8 cellular contexts compared by ENCODE assay signal in the genomic region with DNA sequence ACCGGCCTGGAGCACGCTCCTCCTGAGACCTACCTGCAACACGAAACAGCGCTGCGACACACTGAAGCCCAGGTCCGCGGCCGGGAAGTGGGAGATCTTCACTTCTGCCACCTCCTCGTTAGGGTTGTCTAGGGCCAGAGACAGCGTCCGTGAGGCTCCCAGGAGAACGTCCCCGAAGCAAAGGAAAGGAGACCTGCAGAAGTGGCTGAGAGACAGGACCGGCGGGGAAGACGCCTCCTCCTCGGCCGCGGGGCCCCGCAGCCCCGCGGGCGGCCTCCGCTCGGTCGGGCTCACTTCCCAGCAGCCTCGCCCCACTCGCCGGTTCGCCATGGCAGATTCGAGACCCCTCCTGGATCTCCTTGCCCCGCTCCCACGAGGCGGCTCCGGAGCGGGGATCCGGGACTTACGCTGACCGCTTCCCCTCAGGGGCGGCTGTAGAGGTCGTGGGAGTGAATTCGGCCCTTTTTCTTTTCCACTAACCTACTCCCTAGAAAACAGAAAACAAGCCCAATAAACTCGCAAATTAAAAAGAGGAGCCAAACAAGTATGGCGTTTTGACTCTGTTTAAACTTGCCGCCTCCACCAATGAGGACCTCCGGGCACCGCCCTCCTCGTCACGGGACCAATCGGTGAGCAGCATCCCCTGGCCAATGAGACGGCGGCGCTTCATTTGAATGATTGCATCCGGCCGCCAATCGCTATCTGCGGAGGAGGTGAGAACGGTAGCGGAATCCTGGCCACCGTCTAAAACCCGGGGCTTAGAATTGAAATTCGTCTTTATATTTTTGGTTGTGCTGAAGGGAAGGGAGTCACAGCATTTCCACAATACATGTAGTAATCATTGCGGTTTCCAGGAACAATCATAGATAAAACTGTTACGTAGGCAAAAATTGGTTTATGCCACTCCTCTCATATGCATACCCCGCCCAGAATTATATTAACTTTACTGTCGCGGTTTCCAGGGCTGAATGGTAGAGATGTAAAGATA. TPM values are rescaled to one million over a fixed set of nuclear protein-coding genes. Genes with fewer than 3 reads are reported as not detected.
DNase-seq lines count a peak whose midpoint lies in the region; ATAC-seq, FAIRE-seq and TF ChIP-seq lines count a peak whose summit lies in the region.

A gene with protein sequence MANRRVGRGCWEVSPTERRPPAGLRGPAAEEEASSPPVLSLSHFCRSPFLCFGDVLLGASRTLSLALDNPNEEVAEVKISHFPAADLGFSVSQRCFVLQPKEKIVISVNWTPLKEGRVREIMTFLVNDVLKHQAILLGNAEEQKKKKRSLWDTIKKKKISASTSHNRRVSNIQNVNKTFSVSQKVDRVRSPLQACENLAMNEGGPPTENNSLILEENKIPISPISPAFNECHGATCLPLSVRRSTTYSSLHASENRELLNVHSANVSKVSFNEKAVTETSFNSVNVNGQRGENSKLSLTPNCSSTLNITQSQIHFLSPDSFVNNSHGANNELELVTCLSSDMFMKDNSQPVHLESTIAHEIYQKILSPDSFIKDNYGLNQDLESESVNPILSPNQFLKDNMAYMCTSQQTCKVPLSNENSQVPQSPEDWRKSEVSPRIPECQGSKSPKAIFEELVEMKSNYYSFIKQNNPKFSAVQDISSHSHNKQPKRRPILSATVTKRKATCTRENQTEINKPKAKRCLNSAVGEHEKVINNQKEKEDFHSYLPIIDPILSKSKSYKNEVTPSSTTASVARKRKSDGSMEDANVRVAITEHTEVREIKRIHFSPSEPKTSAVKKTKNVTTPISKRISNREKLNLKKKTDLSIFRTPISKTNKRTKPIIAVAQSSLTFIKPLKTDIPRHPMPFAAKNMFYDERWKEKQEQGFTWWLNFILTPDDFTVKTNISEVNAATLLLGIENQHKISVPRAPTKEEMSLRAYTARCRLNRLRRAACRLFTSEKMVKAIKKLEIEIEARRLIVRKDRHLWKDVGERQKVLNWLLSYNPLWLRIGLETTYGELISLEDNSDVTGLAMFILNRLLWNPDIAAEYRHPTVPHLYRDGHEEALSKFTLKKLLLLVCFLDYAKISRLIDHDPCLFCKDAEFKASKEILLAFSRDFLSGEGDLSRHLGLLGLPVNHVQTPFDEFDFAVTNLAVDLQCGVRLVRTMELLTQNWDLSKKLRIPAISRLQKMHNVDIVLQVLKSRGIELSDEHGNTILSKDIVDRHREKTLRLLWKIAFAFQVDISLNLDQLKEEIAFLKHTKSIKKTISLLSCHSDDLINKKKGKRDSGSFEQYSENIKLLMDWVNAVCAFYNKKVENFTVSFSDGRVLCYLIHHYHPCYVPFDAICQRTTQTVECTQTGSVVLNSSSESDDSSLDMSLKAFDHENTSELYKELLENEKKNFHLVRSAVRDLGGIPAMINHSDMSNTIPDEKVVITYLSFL (N-terminal part only) (minus strand): TSS at position 562 of the 988 bp plus-strand sequence. CDS start 232 bp downstream, at position 330.

- peak within 1 kb of the TSS; percentile 92 for H3K27ac ChIP-seq in RWPE1

- TF ChIP-seq POLR2A in H54 (IDR thresholded peaks at IDR 0.05; ENCODE audit: low read depth, low read length) = 0 out of 2 replicates have a peak, but pooled peaks have one; percentile 12

- H3K4me3 ChIP-seq in fibroblast of mammary gland (ENCODE audit: control insufficient read depth, low read depth, low read length) = peak within 1 kb of the TSS; percentile 76

- POLR2A ChIA-PET in RWPE1 (lab: Yijun Ruan, JAX; ENCODE audit: low non-redundant PET) = no interaction called here
- POLR2A ChIA-PET in naive thymus-derived CD8-positive, alpha-beta T cell (lab: Charles Lee) = no interaction called here

- H3K4me1 Mint-ChIP-seq in naive thymus-derived CD8-positive, alpha-beta T cell = peaks cover 7 to 20% (median 11%) of the 10 kb centered on the region in 4 donors
- peaks cover 0 to 4% of the 10 kb centered on the region in 2 donors for H3K4me1 Mint-ChIP-seq in stimulated activated naive B cell treated with anti-CD40 and anti-IgM and Interleukin-4, amounts not matched to agents 10 μg/mL and 1 μg/mL and 100 μg/mL, for 72 hours

- peak within 1 kb of the TSS; percentile 71 to 95 (median 93) for H3K27ac Mint-ChIP-seq in naive thymus-derived CD8-positive, alpha-beta T cell
- peak within 1 kb of the TSS; percentile 85 for H3K27ac Mint-ChIP-seq in stimulated activated naive B cell treated with anti-CD40 and anti-IgM and Interleukin-4, amounts not matched to agents 10 μg/mL and 1 μg/mL and 100 μg/mL, for 72 hours

- CTCF ChIA-PET in RWPE1 (lab: Yijun Ruan, JAX) = no interaction called here

- ATAC-seq in naive thymus-derived CD8-positive, alpha-beta T cell = peak; percentile 99
- peak; percentile 99 for ATAC-seq in stimulated activated naive B cell treated with anti-CD40 and anti-IgM and Interleukin-4, amounts not matched to agents 10 μg/mL and 1 μg/mL and 100 μg/mL, for 72 hours (replicated peaks)

- no peaks in the 10 kb centered on the region for H3K9me3 Mint-ChIP-seq in naive thymus-derived CD8-positive, alpha-beta T cell
- H3K9me3 Mint-ChIP-seq in stimulated activated naive B cell treated with anti-CD40 and anti-IgM and Interleukin-4, amounts not matched to agents 10 μg/mL and 1 μg/mL and 100 μg/mL, for 72 hours = no peaks in the 10 kb centered on the region

- DNase-seq in EL (peak; percentile 94), H54 (ENCODE audit: insufficient read length, low spot score) (peak; percentile 75), LoVo (ENCODE audit: low spot score) (peak; percentile 93), RWPE1 (ENCODE audit: low spot score) (peak; percentile 99), fibroblast of mammary gland (ENCODE audit: low read depth) (peak; percentile 94)
- peak; percentile 83 to 87 for DNase-seq in activated T-helper 1 cell treated with anti-CD3 and anti-CD28 coated beads, Interleukin-2, amount 50 U/mL, for 16 hours (ENCODE audit: low read depth in 1 of 2, low spot score in 1 of 2)
- DNase-seq in naive thymus-derived CD8-positive, alpha-beta T cell = peak; percentile 84 to 98 (median 92)
- DNase-seq in stimulated activated naive B cell treated with anti-CD40 and anti-IgM and Interleukin-4, amounts not matched to agents 10 μg/mL and 1 μg/mL and 100 μg/mL, for 72 hours = peak; percentile 91

- peak; percentile 97 for FAIRE-seq in H54 (lab: Jason Lieb, UNC)

- peak within 1 kb of the TSS; percentile 88 to 99 (median 91) for H3K4me3 Mint-ChIP-seq in naive thymus-derived CD8-positive, alpha-beta T cell
- H3K4me3 Mint-ChIP-seq in stimulated activated naive B cell treated with anti-CD40 and anti-IgM and Interleukin-4, amounts not matched to agents 10 μg/mL and 1 μg/mL and 100 μg/mL, for 72 hours = peak within 1 kb of the TSS; percentile 82 to 89

- H3K27me3 Mint-ChIP-seq in naive thymus-derived CD8-positive, alpha-beta T cell = peaks cover 3 to 22% (median 8%) of the 10 kb centered on the region in 5 donors
- no peaks in the 10 kb centered on the region for H3K27me3 Mint-ChIP-seq in stimulated activated naive B cell treated with anti-CD40 and anti-IgM and Interleukin-4, amounts not matched to agents 10 μg/mL and 1 μg/mL and 100 μg/mL, for 72 hours

- no peaks in the 10 kb centered on the region for H3K36me3 Mint-ChIP-seq in naive thymus-derived CD8-positive, alpha-beta T cell
- no peaks in the 10 kb centered on the region for H3K36me3 Mint-ChIP-seq in stimulated activated naive B cell treated with anti-CD40 and anti-IgM and Interleukin-4, amounts not matched to agents 10 μg/mL and 1 μg/mL and 100 μg/mL, for 72 hours

- TF ChIP-seq CTCF in RWPE1 (conservative IDR thresholded peaks at IDR 0.05; ENCODE audit: low read depth) = no peak
- no peak for TF ChIP-seq CTCF in fibroblast of mammary gland (conservative IDR thresholded peaks at IDR 0.05; ENCODE audit: control insufficient read depth, insufficient read depth, low read depth, low read length)

RNA-seq across cellular contexts. Expression of the gene that starts here (rescaled TPM):
- under 1 TPM; 0.16 to 0.21 TPM for total RNA-seq in naive thymus-derived CD8-positive, alpha-beta T cell
- not detected for polyA plus RNA-seq in naive thymus-derived CD8-positive, alpha-beta T cell

Comparison
In these comparisons a context has a peak if more than half of its experiments do, and no peak if none do; other contexts are left out.
1. Peak in every context shown above with its lines: DNase-seq, ATAC-seq, H3K4me3 ChIP-seq and H3K27ac ChIP-seq.
2. Peak in DNase-seq and ATAC-seq in naive thymus-derived CD8-positive, alpha-beta T cell; RNA of the gene not detected or under 1 TPM.